21 cellular contexts compared by ENCODE assay signal in genomic region chr11:2164861-2165555, GRCh38. TPM values are rescaled to one million over a fixed set of nuclear protein-coding genes. Genes with fewer than 3 reads are reported as not detected.
"Had no signal": no experiment of that assay in that cellular context is flagged by ENCODE, and none has a peak within 500 bp of the region (broad histone marks: within the 10 kb centered on the region; RNA-seq: fewer than 3 reads in every experiment).

No MANE protein-coding gene starts in this region.

- H3K4me3 ChIP-seq: hepatocyte, left ventricle myocardium inferior, lower lobe of right lung, neural progenitor cell, psoas muscle, skin epidermis had no signal

- H2AFZ ChIP-seq: hepatocyte, neural progenitor cell had no signal

- H3K27me3 ChIP-seq: hepatocyte had no signal

- ATAC-seq: lower lobe of right lung; natural killer cell treated with Interleukin-12 subunit alpha and Interleukin-12 subunit beta and Interleukin-15 and Interleukin-18, amount 100 ng/mL, for 72 hours; sciatic nerve had no signal

- H3K79me2 ChIP-seq: hepatocyte had no signal

- DNase-seq: cortex of kidney; dorsolateral prefrontal cortex; effector CD8-positive, alpha-beta T cell; foreskin melanocyte; head of caudate nucleus; kidney; left cardiac atrium; left ventricle myocardium inferior; lower lobe of right lung; mesenchymal stem cell; midbrain; occipital lobe; psoas muscle; retina; stimulated activated CD4-positive, alpha-beta T cell treated with anti-CD3 and anti-CD28 coated beads, Interleukin-12 subunit alpha, Interleukin-12 subunit beta, amount 100 ng/mL, for 4 hours; stimulated activated naive CD4-positive, alpha-beta T cell treated with Interleukin-2 at 50 U/mL for 16 hours had no signal

- H3K9ac ChIP-seq: neural progenitor cell had no signal

- H3K36me3 ChIP-seq: left ventricle myocardium inferior, lower lobe of right lung, neural progenitor cell had no signal

- H3K4me2 ChIP-seq: hepatocyte, neural progenitor cell had no signal

- H3K9me3 ChIP-seq: left ventricle myocardium inferior, lower lobe of right lung, psoas muscle had no signal

- H3K27ac ChIP-seq: dorsolateral prefrontal cortex, hepatocyte, left ventricle myocardium inferior, lower lobe of right lung, neural progenitor cell, psoas muscle, skin epidermis had no signal

RNA-seq across cellular contexts. Expression of gene INS, which starts 4.0 kb away (rescaled TPM):
- total RNA-seq: dorsolateral prefrontal cortex; hepatocyte; kidney; left cardiac atrium; left ventricle myocardium inferior; lower lobe of right lung; natural killer cell treated with Interleukin-12 subunit alpha and Interleukin-12 subunit beta and Interleukin-15 and Interleukin-18, amount 100 ng/mL, for 72 hours; occipital lobe; psoas muscle had no signal
- polyA plus RNA-seq: hepatocyte had no signal

RNA-seq across cellular contexts. Expression of gene TH, which starts 6.6 kb away (rescaled TPM):
- total RNA-seq: kidney; left cardiac atrium; left ventricle myocardium inferior; lower lobe of right lung; natural killer cell treated with Interleukin-12 subunit alpha and Interleukin-12 subunit beta and Interleukin-15 and Interleukin-18, amount 100 ng/mL, for 72 hours; occipital lobe had no signal
